Comparison of ENCODE assay signal across 24 cellular contexts in genomic region chr12:128800606-128801005, GRCh38. TPM values are rescaled to one million over a fixed set of nuclear protein-coding genes. Genes with fewer than 3 reads are reported as not detected.
"Had no signal": no experiment of that assay in that cellular context is flagged by ENCODE, and none has a peak within 500 bp of the region (broad histone marks: within the 10 kb centered on the region; RNA-seq: fewer than 3 reads in every experiment).

No MANE protein-coding gene starts in this region.

- DNase-seq: activated CD4-positive, alpha-beta T cell treated with anti-CD3 and anti-CD28 coated beads, Interleukin-2, amount 10 ng/mL, durations not matched to agents 7 days and 5 days; activated CD4-positive, CD25-positive, alpha-beta regulatory T cell; activated CD8-positive, alpha-beta T cell treated with anti-CD3 and anti-CD28 coated beads, Interleukin-2, amount 10 ng/mL, durations not matched to agents 7 days and 5 days; activated effector memory CD4-positive, alpha-beta T cell treated with Interleukin-2 at 50 U/mL for 16 hours; activated naive CD4-positive, alpha-beta T cell treated with anti-CD3 and anti-CD28 coated beads, Interleukin-2, amount 10 ng/mL, durations not matched to agents 7 days and 5 days; activated naive CD8-positive, alpha-beta T cell treated with anti-CD3 and anti-CD28 coated beads, Interleukin-2, amount 50 U/mL, for 24 hours; activated T-cell treated with anti-CD3 and anti-CD28 coated beads, Interleukin-2, amount 50 U/mL, for 4 hours; anterior cingulate cortex; dermis blood vessel endothelial cell; effector memory CD4-positive, alpha-beta T cell; foreskin fibroblast; hypothalamus; left lung; mammary epithelial cell; naive thymus-derived CD8-positive, alpha-beta T cell; occipital lobe; stimulated activated naive CD8-positive, alpha-beta T cell treated with anti-CD3 and anti-CD28 coated beads, Interleukin-15, amount 100 ng/mL, for 72 hours; T-helper 1 cell; T1000; transverse colon had no signal

- H3K27me3 ChIP-seq: left lung, right atrium auricular region, suprapubic skin, transverse colon, vagina had no signal

- H3K27ac ChIP-seq: left lung, right atrium auricular region, suprapubic skin, transverse colon, vagina had no signal

- H3K27ac Mint-ChIP-seq: activated CD4-positive, alpha-beta T cell treated with anti-CD3 and anti-CD28 coated beads, Interleukin-2, amount 10 ng/mL, durations not matched to agents 7 days and 5 days; activated CD8-positive, alpha-beta T cell treated with anti-CD3 and anti-CD28 coated beads, Interleukin-2, amount 10 ng/mL, durations not matched to agents 7 days and 5 days; activated naive CD4-positive, alpha-beta T cell treated with anti-CD3 and anti-CD28 coated beads, Interleukin-2, amount 10 ng/mL, durations not matched to agents 7 days and 5 days; activated naive CD8-positive, alpha-beta T cell treated with anti-CD3 and anti-CD28 coated beads, Interleukin-2, amount 50 U/mL, for 24 hours had no signal

- H3K4me1 ChIP-seq: suprapubic skin, transverse colon, vagina had no signal

- H3K27me3 Mint-ChIP-seq: activated CD4-positive, alpha-beta T cell treated with anti-CD3 and anti-CD28 coated beads, Interleukin-2, amount 10 ng/mL, durations not matched to agents 7 days and 5 days; activated naive CD4-positive, alpha-beta T cell treated with anti-CD3 and anti-CD28 coated beads, Interleukin-2, amount 10 ng/mL, durations not matched to agents 7 days and 5 days; activated naive CD8-positive, alpha-beta T cell treated with anti-CD3 and anti-CD28 coated beads, Interleukin-2, amount 50 U/mL, for 24 hours; naive thymus-derived CD8-positive, alpha-beta T cell; stimulated activated naive CD8-positive, alpha-beta T cell treated with anti-CD3 and anti-CD28 coated beads, Interleukin-15, amount 100 ng/mL, for 72 hours had no signal

- H3K4me3 ChIP-seq: left lung, right atrium auricular region, suprapubic skin, transverse colon, vagina had no signal

- H3K9me3 ChIP-seq: left lung, right atrium auricular region, suprapubic skin, transverse colon, vagina had no signal

- ATAC-seq: activated CD8-positive, alpha-beta T cell treated with anti-CD3 and anti-CD28 coated beads, Interleukin-2, amount 10 ng/mL, durations not matched to agents 7 days and 5 days; activated naive CD8-positive, alpha-beta T cell treated with anti-CD3 and anti-CD28 coated beads, Interleukin-2, amount 50 U/mL, for 24 hours; activated T-cell treated with anti-CD3 and anti-CD28 coated beads, Interleukin-2, amount 50 U/mL, for 4 hours; left lung; naive thymus-derived CD8-positive, alpha-beta T cell; stimulated activated naive CD8-positive, alpha-beta T cell treated with anti-CD3 and anti-CD28 coated beads, Interleukin-15, amount 100 ng/mL, for 72 hours had no signal

- H3K4me3 Mint-ChIP-seq: activated CD4-positive, alpha-beta T cell treated with anti-CD3 and anti-CD28 coated beads, Interleukin-2, amount 10 ng/mL, durations not matched to agents 7 days and 5 days; activated CD8-positive, alpha-beta T cell treated with anti-CD3 and anti-CD28 coated beads, Interleukin-2, amount 10 ng/mL, durations not matched to agents 7 days and 5 days; activated naive CD4-positive, alpha-beta T cell treated with anti-CD3 and anti-CD28 coated beads, Interleukin-2, amount 10 ng/mL, durations not matched to agents 7 days and 5 days; activated naive CD8-positive, alpha-beta T cell treated with anti-CD3 and anti-CD28 coated beads, Interleukin-2, amount 50 U/mL, for 24 hours; activated T-cell treated with anti-CD3 and anti-CD28 coated beads, Interleukin-2, amount 50 U/mL, for 4 hours; naive thymus-derived CD8-positive, alpha-beta T cell; stimulated activated naive CD8-positive, alpha-beta T cell treated with anti-CD3 and anti-CD28 coated beads, Interleukin-15, amount 100 ng/mL, for 72 hours had no signal

- H3K9me3 Mint-ChIP-seq: activated CD4-positive, alpha-beta T cell treated with anti-CD3 and anti-CD28 coated beads, Interleukin-2, amount 10 ng/mL, durations not matched to agents 7 days and 5 days; activated naive CD4-positive, alpha-beta T cell treated with anti-CD3 and anti-CD28 coated beads, Interleukin-2, amount 10 ng/mL, durations not matched to agents 7 days and 5 days; activated naive CD8-positive, alpha-beta T cell treated with anti-CD3 and anti-CD28 coated beads, Interleukin-2, amount 50 U/mL, for 24 hours; activated T-cell treated with anti-CD3 and anti-CD28 coated beads, Interleukin-2, amount 50 U/mL, for 4 hours; stimulated activated naive CD8-positive, alpha-beta T cell treated with anti-CD3 and anti-CD28 coated beads, Interleukin-15, amount 100 ng/mL, for 72 hours had no signal

RNA-seq across cellular contexts. Expression of gene GLT1D1, which starts 52.7 kb away (rescaled TPM):
- total RNA-seq: activated CD8-positive, alpha-beta T cell treated with anti-CD3 and anti-CD28 coated beads, Interleukin-2, amount 10 ng/mL, durations not matched to agents 7 days and 5 days; bronchial epithelial cell; dermis blood vessel endothelial cell; mammary epithelial cell; naive thymus-derived CD8-positive, alpha-beta T cell; transverse colon had no signal
- polyA plus RNA-seq: mammary epithelial cell; naive thymus-derived CD8-positive, alpha-beta T cell had no signal
